Comparison of ENCODE assay signal across 10 cellular contexts in the genomic region with DNA sequence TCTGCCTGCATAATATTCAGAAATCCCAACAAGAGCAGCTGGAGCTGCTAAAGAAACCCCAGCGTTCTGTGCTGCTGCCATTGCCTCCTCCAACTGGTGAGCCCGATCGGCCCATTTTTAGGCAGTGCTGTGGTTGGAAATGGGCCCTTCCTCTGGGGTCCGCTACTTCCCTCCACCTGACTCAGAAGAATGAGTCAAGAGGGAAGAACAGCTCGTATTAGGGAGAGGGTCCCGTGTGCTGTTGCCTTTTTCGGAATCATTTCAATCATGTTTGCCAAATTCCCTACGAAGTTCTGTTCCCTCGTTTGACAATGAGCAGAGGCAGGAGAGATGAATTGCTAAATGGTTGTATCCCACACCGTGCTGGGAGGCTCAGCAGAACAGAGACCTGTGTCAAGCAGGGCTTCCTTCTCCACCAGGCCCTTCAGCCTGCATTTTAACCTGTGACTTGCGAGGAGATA. TPM values are rescaled to one million over a fixed set of nuclear protein-coding genes. Genes with fewer than 3 reads are reported as not detected.
DNase-seq lines count a peak whose midpoint lies in the region; ATAC-seq and TF ChIP-seq lines count a peak whose summit lies in the region.
"Had no signal": no experiment of that assay in that cellular context is flagged by ENCODE, and none has a peak within 500 bp of the region (broad histone marks: within the 10 kb centered on the region; RNA-seq: fewer than 3 reads in every experiment).

No MANE protein-coding gene starts in this region.

- H3K36me3 ChIP-seq in left ventricle myocardium inferior (peaks cover 4% of the 10 kb centered on the region), sigmoid colon (peaks cover 0 to 15% (median 0%) of the 10 kb centered on the region in 4 donors)

- H3K9me3 ChIP-seq in left ventricle myocardium inferior (replicated peaks): no peaks in the 10 kb centered on the region
- no peaks in the 10 kb centered on the region for H3K9me3 ChIP-seq in sigmoid colon

- no peak for TF ChIP-seq EP300 in sigmoid colon (IDR thresholded peaks at IDR 0.05)

- intact Hi-C loops in left ventricle myocardium inferior (cut with micrococcal nuclease): no loop called here
- intact Hi-C loops in sigmoid colon (cut with DNase I): loop anchor here (2.0 to 10.0 kb wide), 5 partner anchors 38 to 580 kb away; partner anchors contain the start of gene THBS2

- peak overlapping the region; percentile 10 for H3K4me3 ChIP-seq in left ventricle myocardium inferior
- peak overlapping the region in 1 of 4 donors; percentile 18 for H3K4me3 ChIP-seq in sigmoid colon

- DNase-seq in ELR (ENCODE audit: low read depth) (peak; percentile 8), left ventricle myocardium inferior (no peak), sigmoid colon (peak; percentile 78), SK-N-DZ (ENCODE audit: low spot score) (no peak), A172 (ENCODE audit: low spot score) (no peak)
- no peak for DNase-seq in effector CD8-positive, alpha-beta T cell (lab: John Stamatoyannopoulos, UW)
- DNase-seq: activated naive CD4-positive, alpha-beta T cell treated with anti-CD3 and anti-CD28 coated beads, Interleukin-2, amount 50 U/mL, for 16 hours; NCI-H82 had no signal

- H3K4me1 ChIP-seq in left ventricle myocardium inferior (peaks cover 18% of the 10 kb centered on the region), sigmoid colon (peaks cover 0 to 41% (median 37%) of the 10 kb centered on the region in 4 donors)

- H3K27me3 ChIP-seq in left ventricle myocardium inferior (ENCODE audit: low read depth): no peaks in the 10 kb centered on the region
- H3K27me3 ChIP-seq in sigmoid colon: no peaks in the 10 kb centered on the region

- TF ChIP-seq CTCF in left ventricle myocardium inferior (IDR thresholded peaks at IDR 0.05; ENCODE audit: borderline replicate concordance) (no peak), sigmoid colon (IDR thresholded peaks at IDR 0.05) (no peak)

- peak overlapping the region; percentile 62 for H3K27ac ChIP-seq in angular gyrus (ENCODE audit: low read depth, low read length)
- peak overlapping the region; percentile 89 for H3K27ac ChIP-seq in left ventricle myocardium inferior (replicated peaks)
- peak overlapping the region; percentile 86 to 97 (median 90) for H3K27ac ChIP-seq in sigmoid colon

- no peak for ATAC-seq in GM18907 (IDR thresholded peaks at IDR 0.05; ENCODE audit: unreplicated experiment)

- 70 to 85% methylated on average over 11 of the region's 11 CpGs for WGBS in sigmoid colon, 2 donors

- no peak for TF ChIP-seq POLR2A in sigmoid colon (IDR thresholded peaks at IDR 0.05)

RNA-seq across cellular contexts. Expression of gene THBS2, which starts 38.4 kb away (rescaled TPM):
- total RNA-seq in left ventricle myocardium inferior (6.9 TPM), sigmoid colon (10 to 100 TPM; 37.6 to 59.0 (median 42.7) TPM)
- 1 to 10 TPM; 1.7 to 3.0 (median 1.8) TPM for polyA plus RNA-seq in sigmoid colon
- polyA plus RNA-seq in SK-N-DZ (2014; cell fraction: cytosol; rRNA removed): 0.07 TPM in 1 of 2 replicates, not detected in the other
- polyA plus RNA-seq in SK-N-DZ (2014; cell fraction: nucleus; rRNA removed): not detected in 2 replicates
- total RNA-seq in A172 (2014; rRNA removed; shearing (Covaris generic)): 137 and 151 TPM in 2 replicates

Comparison
In these comparisons a context has a peak if more than half of its experiments do, and no peak if none do; other contexts are left out.
1. DNase-seq: peak in ELR (single experiment) and sigmoid colon (single experiment); none in left ventricle myocardium inferior (single experiment), SK-N-DZ (single experiment), A172 (single experiment) and effector CD8-positive, alpha-beta T cell (single experiment).
2. Peak in every context shown above with its lines, with median percentiles within 50 percentile points of each other: H3K27ac ChIP-seq.